ENCODE assay signal across 8 cellular contexts in the genomic region with DNA sequence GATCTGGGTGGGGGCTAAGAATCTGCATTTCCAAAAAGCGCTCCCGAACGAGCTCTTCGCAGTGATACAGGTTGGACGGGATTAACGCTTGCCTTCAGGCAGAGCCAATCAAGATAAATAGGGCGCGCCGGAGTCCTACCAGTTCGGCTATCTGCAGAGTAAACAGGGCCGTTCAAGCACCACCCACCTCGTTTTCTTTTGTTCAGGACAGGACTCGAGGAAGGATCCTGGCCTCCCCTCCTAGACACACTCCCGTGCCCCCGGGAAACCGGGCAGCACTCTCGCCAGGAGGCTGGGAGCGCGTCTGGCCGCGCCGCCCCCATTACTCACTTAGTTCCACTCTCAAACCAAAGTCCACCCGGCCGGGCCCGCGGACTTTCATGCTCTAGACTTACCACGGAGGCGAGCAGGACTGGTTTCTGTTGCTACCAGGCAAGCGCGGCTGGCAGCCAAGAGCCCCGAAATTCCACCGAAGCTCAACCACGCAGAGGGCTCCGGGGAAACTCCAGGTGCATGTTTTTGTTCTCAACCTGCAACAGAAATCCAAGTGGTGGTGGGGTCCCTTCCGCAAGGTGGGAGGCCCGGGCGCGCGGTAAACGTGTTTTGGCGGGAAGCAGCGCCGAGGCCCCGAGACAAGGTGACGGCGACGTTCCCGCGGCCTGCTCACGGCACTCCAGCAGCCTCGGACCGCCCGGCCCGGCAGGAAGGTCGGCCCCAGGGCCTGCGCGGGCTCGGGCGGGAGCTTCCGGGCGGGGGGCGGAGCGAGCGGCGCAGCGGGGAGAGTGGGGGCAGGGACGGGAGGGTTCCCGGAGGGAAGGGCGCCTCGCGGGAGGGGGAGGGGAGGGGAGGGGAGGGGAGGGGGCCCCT.
DNase-seq lines count a peak whose midpoint lies in the region; ATAC-seq and TF ChIP-seq lines count a peak whose summit lies in the region.

No MANE protein-coding gene starts in this region.

- ATAC-seq in GM19025 (IDR thresholded peaks at IDR 0.05; ENCODE audit: low read depth, unreplicated experiment) (peak; percentile 54), HG03135 (IDR thresholded peaks at IDR 0.05; ENCODE audit: unreplicated experiment) (peak; percentile 48)

- H3K4me3 ChIP-seq in epithelial cell of esophagus (ENCODE audit: low read length), result peak overlapping the region; percentile 55

- no peak for TF ChIP-seq CTCF in epithelial cell of esophagus (IDR thresholded peaks at IDR 0.05; ENCODE audit: insufficient read depth, low read depth, low read length, missing control alignments)

- DNase-seq in AG08395 (ENCODE audit: low spot score) (peak; percentile 77), NCI-H748 treated with DMSO at 0.1 percent for 48 hours (lab: John Stamatoyannopoulos, UW) (peak; percentile 64), activated T-cell treated with anti-CD3 and anti-CD28 coated beads for 24 hours (ENCODE audit: low read depth) (peak; percentile 72), epithelial cell of esophagus (ENCODE audit: low read depth) (peak; percentile 81), midbrain (lab: John Stamatoyannopoulos, UW) (peak; percentile 80)
- DNase-seq in stimulated activated CD8-positive, alpha-beta memory T cell treated with anti-CD3 and anti-CD28 coated beads, Interleukin-2, amount 100 ng/mL, for 48 hours (ENCODE audit: low read depth in 2 of 2), result peak; percentile 77 to 78

Comparison
In these comparisons a context has a peak if more than half of its experiments do, and no peak if none do; other contexts are left out.
1. Peak in every context shown above with its lines: DNase-seq, ATAC-seq and H3K4me3 ChIP-seq.